ENCODE assay signal across 8 cellular contexts in the genomic region with DNA sequence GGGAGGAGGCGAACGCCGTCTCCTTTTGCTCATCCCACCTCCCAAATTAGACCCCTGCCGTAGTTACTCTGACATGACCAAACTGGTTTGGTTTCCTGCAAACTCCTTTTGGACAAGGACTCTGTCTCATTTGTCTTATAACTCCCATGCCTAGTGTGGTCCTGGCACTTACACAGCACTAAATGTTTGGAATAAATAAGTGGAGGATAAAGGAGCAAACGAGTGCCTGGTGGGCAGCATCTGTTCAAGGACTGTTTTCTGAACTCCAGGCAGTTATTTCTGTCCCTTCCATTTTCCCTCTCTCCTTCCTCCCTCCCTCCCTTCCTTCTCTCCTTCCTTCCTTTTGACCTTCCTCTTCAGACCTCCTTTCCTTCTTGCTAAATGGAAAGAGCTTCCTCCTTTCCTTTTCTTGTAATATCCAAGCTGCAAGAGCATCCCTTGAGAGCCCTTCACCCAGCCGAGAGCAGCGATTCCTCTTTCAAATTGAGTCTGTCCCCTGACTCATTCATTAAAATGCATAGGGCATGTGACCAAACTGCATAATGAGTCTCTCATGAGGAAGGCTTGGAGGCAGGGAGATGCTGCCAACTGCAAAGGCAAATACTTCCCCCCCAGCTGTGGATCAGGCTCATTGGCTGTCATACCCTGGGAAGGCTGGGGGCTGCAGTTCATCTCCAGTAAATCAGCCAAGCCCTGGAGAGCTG. TPM values are rescaled to one million over a fixed set of nuclear protein-coding genes. Genes with fewer than 3 reads are reported as not detected.
DNase-seq lines count a peak whose midpoint lies in the region; ATAC-seq, FAIRE-seq and TF ChIP-seq lines count a peak whose summit lies in the region.

No MANE protein-coding gene starts in this region.

- no peaks in the 10 kb centered on the region for H3K23me2 ChIP-seq in H1 (ENCODE audit: low read depth, low read length)

- peaks cover 0 to 17% of the 10 kb centered on the region in 2 experiments; a peak in 1 of 4 replicates for H3K79me2 ChIP-seq in H1 (ENCODE audit: control insufficient read depth in 1 of 2, insufficient read depth in 2 of 2, low read length in 2 of 2)

- H4K5ac ChIP-seq in H1 (ENCODE audit: insufficient read length, low read depth, low read length): no peak overlapping the region

- peak overlapping the region; percentile 67; the same call in 1 of the 2 replicates for H2BK5ac ChIP-seq in H1 (ENCODE audit: low read depth, low read length)

- H3K18ac ChIP-seq in H1 (ENCODE audit: extremely low read depth, low read length): peak overlapping the region; percentile 88

- H2BK12ac ChIP-seq in H1 (ENCODE audit: low read depth, low read length): peak overlapping the region; percentile 51; the same call in 1 of the 2 replicates

- H3K27ac ChIP-seq in H1 (ENCODE audit: low read depth, low read length) (peak overlapping the region; percentile 35), mesodermal cell (ENCODE audit: low read depth, low read length, severe bottlenecking) (peak overlapping the region; percentile 84), upper lobe of left lung (peak overlapping the region; percentile 80 to 87 (median 83))

- H3K9me3 ChIP-seq in H1 (ENCODE audit: insufficient read depth in 2 of 2, low read depth in 1 of 2, low read length in 1 of 2): no peaks in the 10 kb centered on the region
- H3K9me3 ChIP-seq in mesodermal cell (ENCODE audit: control insufficient read depth, low read length): no peaks in the 10 kb centered on the region
- H3K9me3 ChIP-seq in upper lobe of left lung: no peaks in the 10 kb centered on the region

- peak overlapping the region; percentile 12 for H4K91ac ChIP-seq in H1 (replicated peaks; ENCODE audit: insufficient read length, low read length)

- H3K14ac ChIP-seq in H1 (ENCODE audit: insufficient read length): no peak overlapping the region

- H4K8ac ChIP-seq in H1 (ENCODE audit: extremely low read depth, insufficient read depth, low read length): no peak overlapping the region

- no peaks in the 10 kb centered on the region; the same call in 1 of the 2 replicates for H3K79me1 ChIP-seq in H1 (ENCODE audit: low read depth, low read length)

- 54% methylated on average over 7 of the region's 7 CpGs; no CpG with 5 or more reads in 1 of the 2 experiments for WGBS in H1 (ENCODE audit: extremely low coverage in 1 of 2, insufficient coverage in 1 of 2, insufficient read length in 1 of 2, insufficient replicate concordance in 2 of 2, low coverage in 1 of 2, low lambda C conversion rate in 2 of 2, missing lambda C conversion rate in 1 of 2), 2 experiments
- WGBS in mesodermal cell (ENCODE audit: insufficient coverage in 2 of 2), 2 experiments: 37 to 54% methylated on average over 5 to 7 of the region's 7 CpGs
- 42 to 46% methylated on average over 7 of the region's 7 CpGs for WGBS in upper lobe of left lung, 2 donors

- H4K20me1 ChIP-seq in H1 (replicated peaks in 1 of 2; ENCODE audit: control insufficient read depth in 1 of 2, insufficient read depth in 2 of 2, low read length in 2 of 2): no peaks in the 10 kb centered on the region

- TF ChIP-seq CTCF in H1 (IDR thresholded peaks at IDR 0.05; ENCODE audit: control extremely low read depth in 1 of 3, insufficient read depth in 1 of 3, low read depth in 1 of 3, low read length in 3 of 3): no peak
- TF ChIP-seq CTCF in upper lobe of left lung (IDR thresholded peaks at IDR 0.05): no peak

- POLR2A ChIA-PET in H1 (lab: Charles Lee; ENCODE audit: partially characterized antibody): interaction anchor here (0.7 to 3.0 kb wide), 7 partner anchors 9 to 38 kb away, joined by 3 to 15 read pairs (median 3); no protein-coding TSS in a partner anchor

- no peak overlapping the region for H3K23ac ChIP-seq in H1 (ENCODE audit: insufficient read length)

- H3K4me1 ChIP-seq in H1 (replicated peaks in 1 of 4; ENCODE audit: control insufficient read depth in 3 of 4, insufficient read depth in 4 of 4, low read length in 3 of 4) (peaks cover 25 to 42% (median 31%) of the 10 kb centered on the region in 4 experiments), mesodermal cell (ENCODE audit: control insufficient read depth, insufficient read depth, low read length, poor library complexity, severe bottlenecking) (peaks cover 19% of the 10 kb centered on the region), upper lobe of left lung (peaks cover 58 to 75% (median 68%) of the 10 kb centered on the region in 4 donors)

- no peak for TF ChIP-seq EP300 in H1 (IDR thresholded peaks at IDR 0.05; ENCODE audit: borderline replicate concordance in 1 of 2, low read depth in 2 of 2, low read length in 2 of 2)
- TF ChIP-seq EP300 in upper lobe of left lung (IDR thresholded peaks at IDR 0.05): no peak

- H3K36me3 ChIP-seq in H1 (ENCODE audit: control insufficient read depth in 2 of 4, insufficient read depth in 4 of 4, low read length in 3 of 4): no peaks in the 10 kb centered on the region
- H3K36me3 ChIP-seq in mesodermal cell (ENCODE audit: control insufficient read depth, insufficient read depth, low read length): peaks cover 7% of the 10 kb centered on the region
- H3K36me3 ChIP-seq in upper lobe of left lung: no peaks in the 10 kb centered on the region

- no peak overlapping the region for H2AFZ ChIP-seq in H1 (ENCODE audit: low read length)

- peak overlapping the region; percentile 89 for H2AK5ac ChIP-seq in H1 (ENCODE audit: low read depth, low read length)

- H3K4me3 ChIP-seq in H1 (ENCODE audit: extremely low read depth in 1 of 4, insufficient read depth in 2 of 4, low read depth in 3 of 4, low read length in 4 of 4) (peak overlapping the region in 1 of 4 experiments; percentile 35; a peak in 4 of 8 replicates), mesodermal cell (ENCODE audit: extremely low read depth, insufficient read depth, low read length, poor library complexity, severe bottlenecking) (no peak overlapping the region), upper lobe of left lung (peak overlapping the region in 1 of 4 donors; percentile 5)

- peak overlapping the region; percentile 54 to 75 for H3K4me2 ChIP-seq in H1 (ENCODE audit: insufficient read depth in 1 of 2, low read depth in 2 of 2, low read length in 2 of 2)

- ATAC-seq in GM19351 (IDR thresholded peaks at IDR 0.05; ENCODE audit: unreplicated experiment): peak; percentile 62
- peak; percentile 54 for ATAC-seq in HG03469 (IDR thresholded peaks at IDR 0.05; ENCODE audit: unreplicated experiment)
- ATAC-seq in upper lobe of left lung (ENCODE audit: low FRiP score in 2 of 2): peak; percentile 17 to 65
- no peak for ATAC-seq in left lobe of liver

- no peak overlapping the region for H2BK120ac ChIP-seq in H1 (replicated peaks; ENCODE audit: low read depth, low read length)

- TF ChIP-seq RAD21 in H1 (IDR thresholded peaks at IDR 0.05 in 1 of 2, conservative IDR thresholded peaks at IDR 0.05 in 1 of 2; ENCODE audit: low read depth in 2 of 2, low read length in 2 of 2): no peak

- peak; percentile 69 for FAIRE-seq in H1 (lab: Jason Lieb, UNC)

- no peak overlapping the region for H3K4ac ChIP-seq in H1 (replicated peaks; ENCODE audit: insufficient read length, low read depth, low read length)

- H3K27me3 ChIP-seq in H1 (replicated peaks in 1 of 4; ENCODE audit: control insufficient read depth in 3 of 4, extremely low read depth in 1 of 4, insufficient read depth in 3 of 4, low read length in 3 of 4) (no peaks in the 10 kb centered on the region; a peak in 1 of 7 replicates), upper lobe of left lung (no peaks in the 10 kb centered on the region)

- peak in 1 of 2 experiments; percentile 50; a peak in 2 of 3 replicates for TF ChIP-seq POLR2A in H1 (IDR thresholded peaks at IDR 0.05; ENCODE audit: control extremely low read depth in 1 of 2, low read depth in 2 of 2, low read length in 2 of 2)
- no peak for TF ChIP-seq POLR2A in upper lobe of left lung (IDR thresholded peaks at IDR 0.05)

- peak; percentile 74 for DNase-seq in COLO829 (ENCODE audit: low spot score)
- peak; percentile 1 for DNase-seq in OCI-M1 (lab: John Stamatoyannopoulos, UW)
- DNase-seq in H1 (ENCODE audit: low read depth in 1 of 2, low spot score in 2 of 2): no peak
- peak; percentile 7 to 69 for DNase-seq in upper lobe of left lung
- no peak for DNase-seq in left lobe of liver (ENCODE audit: low spot score)

- 0 out of 2 replicates have a peak overlapping the region, but pooled peaks have one; percentile 0 for H2BK15ac ChIP-seq in H1 (ENCODE audit: low read length)

- H2BK20ac ChIP-seq in H1 (ENCODE audit: low read length): peak overlapping the region; percentile 67; the same call in 1 of the 2 replicates

- H3K9ac ChIP-seq in H1 (replicated peaks in 1 of 4; ENCODE audit: extremely low read depth in 1 of 4, low read depth in 3 of 4, low read length in 3 of 4): no peak overlapping the region

- H3K56ac ChIP-seq in H1 (replicated peaks; ENCODE audit: insufficient read length, low read depth, low read length): no peak overlapping the region

- CTCF ChIA-PET in H1 (lab: Charles Lee; ENCODE audit: partially characterized antibody): interaction anchor here (0.7 to 3.4 kb wide), 5 partner anchors 9 to 38 kb away, joined by 3 to 9 read pairs (median 3); a partner anchor contains a TSS

RNA-seq across cellular contexts. Expression of a gene that starts 36.9 kb away (rescaled TPM):
- total RNA-seq in H1 (2021; fragmentation: NEBNext Ultra II Directional; extraction: Animal tissue kit (Norgen Biotek cat#: 25700)): 27.5 and 32.4 TPM in 2 replicates
- polyA plus RNA-seq in H1 (2011; rRNA removed): 5.9 and 9.9 TPM in 2 replicates
- 12.8 TPM for polyA plus RNA-seq in H1 (2011; cell fraction: cytosol; rRNA removed)
- 8.5 TPM for polyA plus RNA-seq in H1 (2011; cell fraction: nucleus; rRNA removed)
- 12.2 to 24.6 TPM (median 15.0 TPM) in 4 replicates for polyA plus RNA-seq in H1 (2012, experiment 1 of 2)
- 1.4 TPM for polyA plus RNA-seq in H1 (2012, experiment 2 of 2)
- 28.1 TPM for polyA plus RNA-seq in H1 (2013, experiment 1 of 2)
- polyA plus RNA-seq in H1 (2013, experiment 2 of 2): 26.4 TPM
- polyA minus RNA-seq in H1 (2011; rRNA and poly(A)+ RNA removed): 73.8 and 104 TPM in 2 replicates
- polyA minus RNA-seq in H1 (2011; cell fraction: cytosol; rRNA and poly(A)+ RNA removed): 29.0 TPM
- polyA minus RNA-seq in H1 (2011; cell fraction: nucleus; rRNA and poly(A)+ RNA removed): 131 TPM
- 32.8 TPM for polyA plus RNA-seq in mesodermal cell (2013, experiment 1 of 2)
- polyA plus RNA-seq in mesodermal cell (2013, experiment 2 of 2): 31.9 TPM
- total RNA-seq in upper lobe of left lung (10 to 100 TPM; 55.6 to 98.8 (median 68.3) TPM), left lobe of liver (34.7 TPM)

RNA-seq across cellular contexts. Expression of a gene that starts 39.0 kb away (rescaled TPM):
- total RNA-seq in H1 (2021; fragmentation: NEBNext Ultra II Directional; extraction: Animal tissue kit (Norgen Biotek cat#: 25700)): 3.8 and 4.5 TPM in 2 replicates
- 5.3 and 5.9 TPM in 2 replicates for polyA plus RNA-seq in H1 (2011; rRNA removed)
- 10.1 TPM for polyA plus RNA-seq in H1 (2011; cell fraction: cytosol; rRNA removed)
- polyA plus RNA-seq in H1 (2011; cell fraction: nucleus; rRNA removed): 8.1 TPM
- 6.7 to 11.2 TPM (median 9.3 TPM) in 4 replicates for polyA plus RNA-seq in H1 (2012, experiment 1 of 2)
- 6.5 TPM for polyA plus RNA-seq in H1 (2012, experiment 2 of 2)
- polyA plus RNA-seq in H1 (2013, experiment 1 of 2): 3.1 TPM
- 2.5 TPM for polyA plus RNA-seq in H1 (2013, experiment 2 of 2)
- 9.4 and 12.5 TPM in 2 replicates for polyA minus RNA-seq in H1 (2011; rRNA and poly(A)+ RNA removed)
- polyA minus RNA-seq in H1 (2011; cell fraction: cytosol; rRNA and poly(A)+ RNA removed): 5.3 TPM
- 29.4 TPM for polyA minus RNA-seq in H1 (2011; cell fraction: nucleus; rRNA and poly(A)+ RNA removed)
- 2.1 TPM for polyA plus RNA-seq in mesodermal cell (2013, experiment 1 of 2)
- polyA plus RNA-seq in mesodermal cell (2013, experiment 2 of 2): 1.6 TPM
- total RNA-seq in upper lobe of left lung (10 to 100 TPM in 4 of 6 donors, 1 to 10 TPM in 2; 1.0 to 55.0 (median 12.4) TPM), left lobe of liver (1.1 TPM)

Comparison
In these comparisons a context has a peak if more than half of its experiments do, and no peak if none do; other contexts are left out.
1. DNase-seq: peak in COLO829 (single experiment), OCI-M1 (single experiment) and upper lobe of left lung (2 of 2); none in H1 (0 of 2) and left lobe of liver (single experiment).
2. Peak in every context shown above with its lines, with median percentiles within 50 percentile points of each other: H3K27ac ChIP-seq.